ENCODE assay signal across 11 cellular contexts in the genomic region with DNA sequence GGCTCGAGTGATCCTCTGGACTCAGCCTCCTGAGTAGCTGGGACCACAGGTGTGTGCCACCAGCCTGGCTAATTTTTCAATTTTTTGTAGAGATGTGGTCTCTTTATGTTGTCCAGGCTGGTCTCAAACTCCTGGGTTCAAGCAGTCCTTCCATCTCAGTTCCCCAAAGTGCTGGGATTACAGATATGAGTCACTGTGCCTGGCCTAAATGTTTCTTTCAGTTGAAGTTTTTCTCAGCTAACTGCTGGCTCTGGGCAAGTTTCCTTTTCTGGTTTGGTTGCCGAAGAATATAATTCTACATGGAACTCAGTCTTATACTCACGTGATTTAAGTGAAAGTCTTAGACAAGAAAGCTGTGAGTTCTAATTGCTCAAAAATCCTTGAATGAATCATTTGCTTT. TPM values are rescaled to one million over a fixed set of nuclear protein-coding genes. Genes with fewer than 3 reads are reported as not detected.
DNase-seq lines count a peak whose midpoint lies in the region; ATAC-seq and TF ChIP-seq lines count a peak whose summit lies in the region.
"Had no signal": no experiment of that assay in that cellular context is flagged by ENCODE, and none has a peak within 500 bp of the region (broad histone marks: within the 10 kb centered on the region; RNA-seq: fewer than 3 reads in every experiment).

No MANE protein-coding gene starts in this region.

- H3K4me1 ChIP-seq in prostate gland (replicated peaks): no peaks in the 10 kb centered on the region
- H3K4me1 ChIP-seq: SJSA1 had no signal

- no peaks in the 10 kb centered on the region for H3K9me3 ChIP-seq in prostate gland
- H3K9me3 ChIP-seq: SJSA1 had no signal

- H3K27me3 ChIP-seq in prostate gland (replicated peaks; ENCODE audit: insufficient read depth): no peaks in the 10 kb centered on the region
- H3K27me3 ChIP-seq: SJSA1 had no signal

- ATAC-seq in GM18502 (IDR thresholded peaks at IDR 0.05; ENCODE audit: poor library complexity, unreplicated experiment) (peak; percentile 59), GM21390 (IDR thresholded peaks at IDR 0.05; ENCODE audit: unreplicated experiment) (peak; percentile 56), HG03175 (IDR thresholded peaks at IDR 0.05; ENCODE audit: unreplicated experiment) (peak; percentile 50)

- DNase-seq in fibroblast of mammary gland (ENCODE audit: low read depth) (peak; percentile 19), substantia nigra (lab: John Stamatoyannopoulos, UW) (no peak), prostate gland (ENCODE audit: low spot score) (no peak), A172 (ENCODE audit: low spot score) (no peak), T-helper 2 cell (no peak)
- DNase-seq: DMS79 treated with DMSO at 0.1 percent for 48 hours, hippocampal formation had no signal

- TF ChIP-seq POLR2A in prostate gland (IDR thresholded peaks at IDR 0.05): no peak

- H3K27ac ChIP-seq in substantia nigra (ENCODE audit: low read depth, low read length, poor library complexity, severe bottlenecking) (no peak overlapping the region), prostate gland (no peak overlapping the region)
- H3K27ac ChIP-seq: SJSA1 had no signal

- WGBS in prostate gland: 89% methylated on average over 3 of the region's 3 CpGs

- peaks cover 0 to 5% of the 10 kb centered on the region in 2 donors for H3K36me3 ChIP-seq in prostate gland

- TF ChIP-seq CTCF in fibroblast of mammary gland (conservative IDR thresholded peaks at IDR 0.05; ENCODE audit: control insufficient read depth, insufficient read depth, low read depth, low read length) (no peak), prostate gland (IDR thresholded peaks at IDR 0.05) (no peak)

- intact Hi-C loops in prostate gland (cut with DNase I): no loop called here

- no peak overlapping the region for H3K4me3 ChIP-seq in fibroblast of mammary gland (ENCODE audit: control insufficient read depth, low read depth, low read length)
- no peak overlapping the region for H3K4me3 ChIP-seq in prostate gland
- H3K4me3 ChIP-seq: SJSA1 had no signal

RNA-seq across cellular contexts. Expression of a gene that starts 57.0 kb away (rescaled TPM):
- total RNA-seq in prostate gland: 1 to 10 TPM; 4.0 to 6.2 TPM
- 11.9 and 13.7 TPM in 2 replicates for total RNA-seq in A172 (2014; rRNA removed; shearing (Covaris generic))

RNA-seq across cellular contexts. Expression of a gene that starts 57.2 kb away (rescaled TPM):
- total RNA-seq in prostate gland: 10 to 100 TPM; 11.7 to 17.4 TPM
- 11.7 and 16.0 TPM in 2 replicates for total RNA-seq in A172 (2014; rRNA removed; shearing (Covaris generic))
